Comparison of ENCODE assay signal across 19 cellular contexts in the genomic region with DNA sequence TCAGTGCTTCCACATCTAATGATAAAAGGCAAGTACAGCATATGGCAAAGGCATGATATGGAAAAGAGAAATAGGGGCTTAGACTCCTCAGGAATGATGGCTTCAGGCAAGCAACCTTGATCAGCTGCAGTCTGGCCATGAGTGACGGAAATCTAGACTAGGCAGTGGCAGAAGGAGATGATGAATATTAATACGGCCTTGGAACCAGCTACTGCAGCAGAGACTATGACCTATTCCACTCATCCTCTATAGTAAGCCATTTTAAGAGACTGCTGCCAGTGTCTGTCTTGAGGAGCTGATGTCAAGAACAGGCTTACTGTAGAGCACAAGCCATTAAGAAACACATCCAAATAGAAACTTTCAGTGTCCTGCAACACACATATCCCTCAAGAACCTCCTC.
"Had no signal": no experiment of that assay in that cellular context is flagged by ENCODE, and none has a peak within 500 bp of the region (broad histone marks: within the 10 kb centered on the region; RNA-seq: fewer than 3 reads in every experiment).

No MANE protein-coding gene starts in this region.

- H3K9me3 ChIP-seq: esophagus squamous epithelium, left ventricle myocardium inferior, right atrium auricular region, thyroid gland had no signal

- H3K27me3 Mint-ChIP-seq: brain; natural killer cell treated with Interleukin-12 subunit alpha and Interleukin-12 subunit beta and Interleukin-15 and Interleukin-18, amount 100 ng/mL, for 72 hours had no signal

- H3K36me3 ChIP-seq: left ventricle myocardium inferior, right atrium auricular region, thyroid gland had no signal

- H3K4me3 ChIP-seq: coronary artery, esophagus squamous epithelium, left ventricle myocardium inferior, right atrium auricular region, smooth muscle cell, thyroid gland had no signal

- H3K9me3 Mint-ChIP-seq: brain; natural killer cell treated with Interleukin-12 subunit alpha and Interleukin-12 subunit beta and Interleukin-15 and Interleukin-18, amount 100 ng/mL, for 72 hours had no signal

- H3K36me3 Mint-ChIP-seq: natural killer cell treated with Interleukin-12 subunit alpha and Interleukin-12 subunit beta and Interleukin-15 and Interleukin-18, amount 100 ng/mL, for 72 hours had no signal

- H3K4me2 ChIP-seq: smooth muscle cell had no signal

- DNase-seq: activated effector memory CD4-positive, alpha-beta T cell treated with Interleukin-2 at 50 U/mL for 16 hours; activated naive CD4-positive, alpha-beta T cell treated with anti-CD3 and anti-CD28 coated beads, Interleukin-2, amount 50 U/mL, for 16 hours; amygdala; central memory CD4-positive, alpha-beta T cell; effector CD4-positive, alpha-beta T cell; esophagus squamous epithelium; hypothalamus; kidney; left ventricle myocardium inferior; mesendoderm; nucleus accumbens; stimulated activated CD4-positive, alpha-beta T cell treated with anti-CD3 and anti-CD28 coated beads, Interleukin-4, amount 100 ng/mL, for 4 hours; stimulated activated CD8-positive, alpha-beta memory T cell treated with anti-CD3 and anti-CD28 coated beads, Interleukin-4, amount 100 ng/mL, for 48 hours; thyroid gland had no signal

- H3K27me3 ChIP-seq: esophagus squamous epithelium, right atrium auricular region, thyroid gland had no signal

- ATAC-seq: natural killer cell treated with Interleukin-12 subunit alpha and Interleukin-12 subunit beta and Interleukin-15 and Interleukin-18, amount 100 ng/mL, for 72 hours had no signal

- H3K27ac ChIP-seq: coronary artery, esophagus squamous epithelium, left ventricle myocardium inferior, right atrium auricular region, thyroid gland had no signal

- H3K4me3 Mint-ChIP-seq: brain; natural killer cell treated with Interleukin-12 subunit alpha and Interleukin-12 subunit beta and Interleukin-15 and Interleukin-18, amount 100 ng/mL, for 72 hours had no signal
